ENCODE assay signal across 2 cellular contexts in genomic region chr14:38522724-38523123, GRCh38.
TF ChIP-seq lines count a peak whose summit lies in the region.

No MANE protein-coding gene starts in this region.

TF ChIP-seq in SK-N-SH, 30 proteins besides CTCF, POLR2A, EP300 and RAD21 (continued from another document):
- TF ChIP-seq USF2 (IDR thresholded peaks at IDR 0.05; ENCODE audit: borderline replicate concordance, low read depth, low read length) (no peak), GATA2 (CRISPR knock-in tag; IDR thresholded peaks at IDR 0.05) (no peak), FOXM1 (IDR thresholded peaks at IDR 0.05; ENCODE audit: low read depth) (no peak), ELF1 (IDR thresholded peaks at IDR 0.05) (no peak), FOSL2 (IDR thresholded peaks at IDR 0.05; ENCODE audit: borderline replicate concordance, low read depth) (no peak), MXI1 (IDR thresholded peaks at IDR 0.05; ENCODE audit: low read depth, low read length) (no peak), PBX3 (IDR thresholded peaks at IDR 0.05) (no peak), FOXJ3 (CRISPR knock-in tag; IDR thresholded peaks at IDR 0.05) (no peak), TAF1 (IDR thresholded peaks at IDR 0.05; ENCODE audit: borderline replicate concordance, low read depth, low read length) (no peak), USF1 (IDR thresholded peaks at IDR 0.05; ENCODE audit: borderline replicate concordance, low read depth) (no peak), RXRA (IDR thresholded peaks at IDR 0.05; ENCODE audit: borderline replicate concordance, low read depth) (no peak)
TF ChIP-seq in SK-N-SH: peak in this region for 0.

TF ChIP-seq in SK-N-SH treated with all-trans-retinoic acid at 6 μM for 48 hours, 23 proteins besides CTCF, POLR2A, EP300 and RAD21 (continued from another document):
- TF ChIP-seq CSRNP3 (CRISPR knock-in tag; IDR thresholded peaks at IDR 0.05) = no peak
